Comparison of ENCODE assay signal across 19 cellular contexts in genomic region chrX:112849010-112849409, GRCh38. TPM values are rescaled to one million over a fixed set of nuclear protein-coding genes. Genes with fewer than 3 reads are reported as not detected.
DNase-seq lines count a peak whose midpoint lies in the region; ATAC-seq and TF ChIP-seq lines count a peak whose summit lies in the region.
"Had no signal": no experiment of that assay in that cellular context is flagged by ENCODE, and none has a peak within 500 bp of the region (broad histone marks: within the 10 kb centered on the region; RNA-seq: fewer than 3 reads in every experiment).

No MANE protein-coding gene starts in this region.

- H3K79me2 ChIP-seq in OCI-LY3 (ENCODE audit: low read length) = no peaks in the 10 kb centered on the region

- no peak overlapping the region for H3K9ac ChIP-seq in OCI-LY3 (ENCODE audit: low read length)

- TF ChIP-seq CTCF in GM06990 (IDR thresholded peaks at IDR 0.05; ENCODE audit: insufficient read depth, low read length, poor library complexity, severe bottlenecking) (no peak), OCI-LY3 (IDR thresholded peaks at IDR 0.05; ENCODE audit: low read depth, low read length) (no peak), mesothelial cell of epicardium (IDR thresholded peaks at IDR 0.05; ENCODE audit: unreplicated experiment) (no peak), HFFc6 (IDR thresholded peaks at IDR 0.05) (no peak)

- peaks cover 92% of the 10 kb centered on the region for H3K4me1 Mint-ChIP-seq in mesothelial cell of epicardium
- H3K4me1 Mint-ChIP-seq in HFFc6 (ENCODE audit: low read depth) = no peaks in the 10 kb centered on the region

- H3K27ac Mint-ChIP-seq in mesothelial cell of epicardium = peak overlapping the region; percentile 36
- H3K27ac Mint-ChIP-seq in HFFc6 = no peak overlapping the region
- H3K27ac Mint-ChIP-seq: activated CD4-positive, alpha-beta T cell treated with anti-CD3 and anti-CD28 coated beads for 36 hours; CD4-positive, alpha-beta T cell; T-helper 2 cell treated with Interferon-gamma antibody and Interleukin-4, amounts not matched to agents 5 μg/mL and 100 μg/mL, for 36 hours had no signal

- H3K4me3 ChIP-seq in GM06990 (replicated peaks; ENCODE audit: low read depth, low read length) (no peak overlapping the region), OCI-LY3 (ENCODE audit: low read length) (no peak overlapping the region)
- H3K4me3 ChIP-seq: thoracic aorta had no signal

- H3K27ac ChIP-seq in OCI-LY3 (ENCODE audit: low read length) = peak overlapping the region; percentile 24; the same call in 1 of the 2 replicates
- H3K27ac ChIP-seq: epithelial cell of prostate, thoracic aorta had no signal

- DNase-seq in GM06990 (ENCODE audit: extremely low read depth, insufficient read length) (peak; percentile 16), mesothelial cell of epicardium (ENCODE audit: low spot score in 2 of 2, unreplicated experiment in 2 of 2) (no peak), globus pallidus (ENCODE audit: low spot score) (no peak), NCI-H1417 (lab: John Stamatoyannopoulos, UW) (no peak), HFFc6 (no peak)
- DNase-seq: activated CD4-positive, alpha-beta T cell treated with anti-CD3 and anti-CD28 coated beads for 36 hours; activated CD8-positive, alpha-beta memory T cell treated with anti-CD3 and anti-CD28 coated beads, Interleukin-2, amount 50 U/mL, for 4 hours; aorta; CD4-positive, alpha-beta T cell; mesendoderm; NCI-H2107; SHP77 treated with DMSO at 0.1 percent for 48 hours; stimulated activated CD4-positive, alpha-beta T cell treated with anti-CD3 and anti-CD28 coated beads, Interleukin-2, amount 100 ng/mL, for 48 hours had no signal

- H4K20me1 ChIP-seq in OCI-LY3 (ENCODE audit: insufficient read depth, low read length) = no peaks in the 10 kb centered on the region

- no peak overlapping the region for H3K4me3 Mint-ChIP-seq in mesothelial cell of epicardium
- no peak overlapping the region for H3K4me3 Mint-ChIP-seq in HFFc6
- H3K4me3 Mint-ChIP-seq: activated CD4-positive, alpha-beta T cell treated with anti-CD3 and anti-CD28 coated beads for 36 hours; CD4-positive, alpha-beta T cell; T-helper 2 cell treated with Interferon-gamma antibody and Interleukin-4, amounts not matched to agents 5 μg/mL and 100 μg/mL, for 36 hours had no signal

- H3K4me2 ChIP-seq in OCI-LY3 (ENCODE audit: low read length) = peak overlapping the region; percentile 46; the same call in 1 of the 2 replicates

- no peaks in the 10 kb centered on the region for H3K9me3 ChIP-seq in OCI-LY3 (ENCODE audit: insufficient read depth, low read length)
- H3K9me3 ChIP-seq: thoracic aorta had no signal

- H3K36me3 Mint-ChIP-seq in mesothelial cell of epicardium (no peaks in the 10 kb centered on the region), HFFc6 (ENCODE audit: low read depth) (no peaks in the 10 kb centered on the region)

- H3K9me3 Mint-ChIP-seq in mesothelial cell of epicardium = no peaks in the 10 kb centered on the region
- no peaks in the 10 kb centered on the region for H3K9me3 Mint-ChIP-seq in HFFc6
- H3K9me3 Mint-ChIP-seq: CD4-positive, alpha-beta T cell; T-helper 2 cell treated with Interferon-gamma antibody and Interleukin-4, amounts not matched to agents 5 μg/mL and 100 μg/mL, for 36 hours had no signal

- peaks cover 78% of the 10 kb centered on the region for H3K4me1 ChIP-seq in OCI-LY3 (ENCODE audit: low read length)

- no peaks in the 10 kb centered on the region for H3K27me3 ChIP-seq in GM06990 (replicated peaks; ENCODE audit: control insufficient read depth, insufficient read depth, low read length)
- H3K27me3 ChIP-seq in OCI-LY3 (ENCODE audit: low read depth, low read length) = no peaks in the 10 kb centered on the region

- no peak overlapping the region; the same call in 1 of the 2 replicates for H2AFZ ChIP-seq in OCI-LY3 (ENCODE audit: low read depth, low read length)

- H3K27me3 Mint-ChIP-seq in mesothelial cell of epicardium (ENCODE audit: low read depth) = no peaks in the 10 kb centered on the region
- H3K27me3 Mint-ChIP-seq in HFFc6 (ENCODE audit: insufficient read depth) = no peaks in the 10 kb centered on the region; the same call in 1 of the 2 replicates
- H3K27me3 Mint-ChIP-seq: CD4-positive, alpha-beta T cell had no signal

- ATAC-seq in GM19468 (IDR thresholded peaks at IDR 0.05; ENCODE audit: extremely low read depth, unreplicated experiment) = peak; percentile 16
- no peak for ATAC-seq in HG02852 (IDR thresholded peaks at IDR 0.05; ENCODE audit: unreplicated experiment)
- ATAC-seq: activated CD4-positive, alpha-beta T cell treated with anti-CD3 and anti-CD28 coated beads for 36 hours had no signal

- H3K36me3 ChIP-seq in GM06990 (ENCODE audit: control insufficient read depth, insufficient read depth, low read length) (no peaks in the 10 kb centered on the region), OCI-LY3 (replicated peaks; ENCODE audit: low read depth, low read length) (no peaks in the 10 kb centered on the region)
- H3K36me3 ChIP-seq: thoracic aorta had no signal

RNA-seq across cellular contexts. Expression of gene AMOT, which starts 8.4 kb away (rescaled TPM):
- total RNA-seq in mesothelial cell of epicardium = 343 to 361 TPM (median 359 TPM) in 3 replicates
- total RNA-seq in HFFc6 (2021; fragmentation: NEBNext Ultra II Directional; extraction: Animal tissue kit (Norgen Biotek cat#: 25700)) = under 1 TPM; 0.02 to 0.50 (median 0.09) TPM

Comparison
In these comparisons a context has a peak if more than half of its experiments do, and no peak if none do; other contexts are left out.
1. RNA of gene AMOT, which starts 8.4 kb away (total RNA-seq): 343 to 361 TPM in mesothelial cell of epicardium; 0.02 to 0.50 TPM in HFFc6; every median in the first group is over 100 times any median in the second.